In the genomic region with DNA sequence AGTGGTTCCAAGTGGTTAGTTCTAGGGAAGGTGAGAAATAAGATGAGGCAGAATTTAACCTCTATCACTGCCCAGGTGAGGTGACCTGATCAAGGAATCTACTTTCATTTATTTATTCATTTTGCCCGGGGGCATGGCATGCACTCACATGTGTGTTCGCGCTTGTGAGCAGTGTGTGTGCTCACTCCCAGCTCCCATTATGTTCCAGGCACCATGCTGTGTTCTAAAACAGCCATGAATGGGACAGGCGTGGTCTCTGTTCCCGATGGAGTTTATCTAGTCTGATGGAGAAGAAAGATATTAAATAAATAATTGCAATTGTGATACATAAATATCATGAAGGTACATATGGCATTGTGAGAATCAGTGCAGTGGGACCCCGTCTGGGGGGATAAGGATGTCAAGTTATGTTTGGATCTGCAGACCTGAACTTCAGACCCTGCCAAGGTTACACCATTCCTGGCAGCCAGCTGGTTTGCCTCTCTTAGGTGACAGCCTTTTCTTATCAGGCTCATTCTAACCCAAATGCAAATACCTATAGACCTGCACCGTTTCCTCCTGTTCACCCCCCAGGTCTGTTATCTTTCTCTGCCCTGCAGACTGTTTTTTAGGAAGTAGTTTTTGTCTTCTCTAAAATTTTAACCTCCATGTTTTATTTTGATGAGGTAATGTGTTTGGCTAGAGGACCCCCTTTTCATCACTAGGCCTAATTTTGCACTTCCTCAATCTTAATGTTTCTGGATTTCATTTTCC, we compare ENCODE assay signal across 1 cellular context.
A peak's percentile ranks its signal among the peaks of the same experiment; 100 is the strongest.
TF ChIP-seq lines count a peak whose summit lies in the region.

No MANE protein-coding gene starts in this region.

TF ChIP-seq in liver, 16 proteins besides CTCF, POLR2A, EP300 and RAD21:
- no peak for TF ChIP-seq FOXA2 (IDR thresholded peaks at IDR 0.05)
- TF ChIP-seq TAF1 (conservative IDR thresholded peaks at IDR 0.05): no peak
- TF ChIP-seq YY1 (IDR thresholded peaks at IDR 0.05): no peak
- TF ChIP-seq HNF4A (conservative IDR thresholded peaks at IDR 0.05): peak; percentile 32 to 42
